Comparison of ENCODE assay signal across 12 cellular contexts in the genomic region with DNA sequence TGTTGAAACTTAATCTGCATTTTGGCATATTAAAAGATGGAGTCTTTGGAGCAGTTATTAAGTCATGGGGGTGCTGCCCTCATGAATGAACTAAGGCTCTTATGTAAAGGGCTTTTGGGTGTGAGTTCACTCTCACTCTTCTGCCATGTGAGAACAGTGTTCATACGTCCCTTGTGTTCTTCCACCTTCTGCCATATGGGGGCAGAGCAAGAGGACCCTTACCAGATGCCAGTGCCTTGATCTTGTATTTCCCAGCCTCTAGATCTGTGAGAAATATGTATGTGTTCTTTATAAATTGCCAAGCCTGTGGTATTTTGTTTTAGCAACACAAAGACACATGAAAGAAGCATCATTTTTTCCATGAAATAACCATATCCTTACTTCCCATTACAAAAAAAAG.
A peak's percentile ranks its signal among the peaks of the same experiment; 100 is the strongest.
DNase-seq lines count a peak whose midpoint lies in the region; ATAC-seq and TF ChIP-seq lines count a peak whose summit lies in the region.
"Had no signal": no experiment of that assay in that cellular context is flagged by ENCODE, and none has a peak within 500 bp of the region (broad histone marks: within the 10 kb centered on the region; RNA-seq: fewer than 3 reads in every experiment).

No MANE protein-coding gene starts in this region.

- CTCF ChIA-PET in HCT116 (lab: Charles Lee) = interaction anchor here (1.2 kb wide), 1 partner anchor 602 kb away, joined by 3 read pairs; no protein-coding TSS in a partner anchor

- H3K36me3 ChIP-seq in DOHH2 (ENCODE audit: control insufficient read depth, low read length) (no peaks in the 10 kb centered on the region), HCT116 (ENCODE audit: control insufficient read depth in 1 of 2, insufficient read depth in 2 of 2, low read length in 2 of 2) (no peaks in the 10 kb centered on the region), hepatocyte (replicated peaks; ENCODE audit: insufficient read depth, low read depth) (no peaks in the 10 kb centered on the region), right atrium auricular region (no peaks in the 10 kb centered on the region)
- H3K36me3 ChIP-seq: esophagus muscularis mucosa, thyroid gland had no signal

- H3K4me2 ChIP-seq in DOHH2 (ENCODE audit: low read length) = no peak overlapping the region
- H3K4me2 ChIP-seq in HCT116 (ENCODE audit: low read length) = no peak overlapping the region
- no peak overlapping the region for H3K4me2 ChIP-seq in hepatocyte

- H3K9ac ChIP-seq in HCT116 (ENCODE audit: low read length) = no peak overlapping the region

- no TSS peak for BruUV-seq in HCT116 (replicated peaks; lab: Mats Ljungman, UMichigan)

- H3K4me1 ChIP-seq in DOHH2 (ENCODE audit: control insufficient read depth, low read length) (no peaks in the 10 kb centered on the region), HCT116 (ENCODE audit: control insufficient read depth in 1 of 2, insufficient read depth in 2 of 2, low read length in 2 of 2) (no peaks in the 10 kb centered on the region; a peak in 1 of 4 replicates), hepatocyte (ENCODE audit: insufficient read depth) (no peaks in the 10 kb centered on the region), right atrium auricular region (no peaks in the 10 kb centered on the region)
- H3K4me1 ChIP-seq: esophagus muscularis mucosa, thyroid gland had no signal

- TF ChIP-seq RAD21 in HCT116 (IDR thresholded peaks at IDR 0.05; ENCODE audit: low read depth) = peak; percentile 17; the same call in 1 of the 2 replicates

- TF ChIP-seq CTCF in DOHH2 (IDR thresholded peaks at IDR 0.05; ENCODE audit: low read depth, low read length, poor library complexity, severe bottlenecking) (peak; percentile 32), HCT116 (IDR thresholded peaks at IDR 0.05 in 2 of 3, conservative IDR thresholded peaks at IDR 0.05 in 1 of 3; ENCODE audit: borderline replicate concordance in 1 of 3, insufficient read depth in 1 of 3, low read depth in 2 of 3, low read length in 2 of 3) (peak in 2 of 3 experiments; percentile 32 to 43; a peak in 3 of 6 replicates), hepatocyte (IDR thresholded peaks at IDR 0.05; ENCODE audit: poor library complexity) (peak; percentile 10), omental fat pad (IDR thresholded peaks at IDR 0.05) (no peak), right atrium auricular region (IDR thresholded peaks at IDR 0.05) (no peak)

- DNase-seq in HCT116 (ENCODE audit: low read depth, low spot score) (no peak), RKO (ENCODE audit: low spot score) (peak; percentile 25), hepatocyte (ENCODE audit: low spot score) (peak; percentile 10), omental fat pad (ENCODE audit: low spot score) (no peak), right atrium auricular region (ENCODE audit: low spot score) (no peak)
- DNase-seq: activated naive CD4-positive, alpha-beta T cell treated with anti-CD3 and anti-CD28 coated beads, Interleukin-2, amount 10 ng/mL, durations not matched to agents 7 days and 5 days; stimulated activated CD4-positive, alpha-beta T cell treated with anti-CD3 and anti-CD28 coated beads, Interleukin-2, amount 100 ng/mL, for 48 hours; thyroid gland had no signal

- H3K4me3 ChIP-seq in DOHH2 (ENCODE audit: low read length) (no peak overlapping the region), HCT116 (replicated peaks in 1 of 2; ENCODE audit: low read depth in 1 of 2, low read length in 2 of 2) (no peak overlapping the region), hepatocyte (no peak overlapping the region), right atrium auricular region (no peak overlapping the region)
- H3K4me3 ChIP-seq: esophagus muscularis mucosa, thyroid gland had no signal

- H3K9me2 ChIP-seq in DOHH2 (replicated peaks; ENCODE audit: control insufficient read depth, low read length) = no peaks in the 10 kb centered on the region
- H3K9me2 ChIP-seq in HCT116 (ENCODE audit: insufficient read depth) = no peaks in the 10 kb centered on the region
- no peaks in the 10 kb centered on the region for H3K9me2 ChIP-seq in hepatocyte (replicated peaks; ENCODE audit: insufficient read depth)

- H3K79me2 ChIP-seq in DOHH2 (ENCODE audit: control insufficient read depth, low read length) (no peaks in the 10 kb centered on the region), HCT116 (ENCODE audit: insufficient read depth, low read length) (no peaks in the 10 kb centered on the region), hepatocyte (no peaks in the 10 kb centered on the region)

- H2AFZ ChIP-seq in HCT116 (ENCODE audit: low read depth, low read length, poor library complexity, severe bottlenecking) = no peak overlapping the region
- H2AFZ ChIP-seq in hepatocyte = no peak overlapping the region

- TF ChIP-seq POLR2A in HCT116 (IDR thresholded peaks at IDR 0.05; ENCODE audit: borderline replicate concordance, extremely low read depth, insufficient read depth, insufficient read length) = no peak

- POLR2A ChIA-PET in HCT116 (lab: Charles Lee) = no interaction called here

- intact Hi-C loops in HCT116 (cut with micrococcal nuclease) = loop anchor here (5.0 kb wide), 1 partner anchor 1132 kb away; no protein-coding TSS in a partner anchor

- 0 out of 2 replicates have a peak, but pooled peaks have one; percentile 44 for ATAC-seq in HCT116
- ATAC-seq in omental fat pad (ENCODE audit: low FRiP score) = no peak
- ATAC-seq in HG02852 (IDR thresholded peaks at IDR 0.05; ENCODE audit: unreplicated experiment) = no peak
- ATAC-seq in GM18861 (IDR thresholded peaks at IDR 0.05; ENCODE audit: unreplicated experiment) = no peak

- H3K27me3 ChIP-seq in DOHH2 (ENCODE audit: control insufficient read depth, low read length) (no peaks in the 10 kb centered on the region), HCT116 (ENCODE audit: insufficient read depth, low read length) (no peaks in the 10 kb centered on the region), hepatocyte (no peaks in the 10 kb centered on the region), right atrium auricular region (no peaks in the 10 kb centered on the region)
- H3K27me3 ChIP-seq: esophagus muscularis mucosa, thyroid gland had no signal

- H3K27ac ChIP-seq in DOHH2 (ENCODE audit: low read depth, low read length) (no peak overlapping the region), HCT116 (ENCODE audit: low read depth, low read length) (no peak overlapping the region), hepatocyte (no peak overlapping the region), right atrium auricular region (no peak overlapping the region)
- H3K27ac ChIP-seq: esophagus muscularis mucosa, thyroid gland had no signal

- RAD21 ChIA-PET in HCT116 (lab: Charles Lee; ENCODE audit: low non-redundant PET in 1 of 2, low total read pairs in 2 of 2, uncharacterized antibody in 2 of 2, unreplicated experiment in 2 of 2) = no interaction called here

- WGBS in hepatocyte (ENCODE audit: low lambda C conversion rate, missing lambda C conversion rate) = 38% methylated on average over 1 of the region's 1 CpG

- no peaks in the 10 kb centered on the region for H3F3A ChIP-seq in DOHH2 (ENCODE audit: control insufficient read depth, insufficient read depth)

- H3K9me3 ChIP-seq in DOHH2 (ENCODE audit: control insufficient read depth, insufficient read depth, low read length) = no peaks in the 10 kb centered on the region
- no peaks in the 10 kb centered on the region for H3K9me3 ChIP-seq in HCT116 (ENCODE audit: control insufficient read depth in 1 of 2, insufficient read depth in 1 of 2, low read depth in 1 of 2, low read length in 2 of 2)
- H3K9me3 ChIP-seq in hepatocyte (ENCODE audit: low read depth) = no peaks in the 10 kb centered on the region
- H3K9me3 ChIP-seq in right atrium auricular region = no peaks in the 10 kb centered on the region
- H3K9me3 ChIP-seq: esophagus muscularis mucosa, thyroid gland had no signal

- H4K20me1 ChIP-seq in DOHH2 (ENCODE audit: control insufficient read depth, insufficient read depth, low read depth, low read length) (no peaks in the 10 kb centered on the region), HCT116 (ENCODE audit: insufficient read depth) (no peaks in the 10 kb centered on the region), hepatocyte (ENCODE audit: insufficient read depth, poor library complexity, severe bottlenecking) (no peaks in the 10 kb centered on the region)

TF ChIP-seq in HCT116, 20 proteins besides CTCF, POLR2A, EP300 and RAD21 (continues in another document):
- TF ChIP-seq EGR1 (IDR thresholded peaks at IDR 0.05; ENCODE audit: low read depth) (no peak), JUND (IDR thresholded peaks at IDR 0.05) (no peak), ZNF274 (IDR thresholded peaks at IDR 0.05; ENCODE audit: low read depth, low read length) (no peak), EZH2phosphoT487 (IDR thresholded peaks at IDR 0.05; ENCODE audit: borderline replicate concordance) (no peak), YY1 (IDR thresholded peaks at IDR 0.05; ENCODE audit: extremely low read depth, insufficient replicate concordance, low read depth, low read length) (no peak)
- TF ChIP-seq, protein P1, sequence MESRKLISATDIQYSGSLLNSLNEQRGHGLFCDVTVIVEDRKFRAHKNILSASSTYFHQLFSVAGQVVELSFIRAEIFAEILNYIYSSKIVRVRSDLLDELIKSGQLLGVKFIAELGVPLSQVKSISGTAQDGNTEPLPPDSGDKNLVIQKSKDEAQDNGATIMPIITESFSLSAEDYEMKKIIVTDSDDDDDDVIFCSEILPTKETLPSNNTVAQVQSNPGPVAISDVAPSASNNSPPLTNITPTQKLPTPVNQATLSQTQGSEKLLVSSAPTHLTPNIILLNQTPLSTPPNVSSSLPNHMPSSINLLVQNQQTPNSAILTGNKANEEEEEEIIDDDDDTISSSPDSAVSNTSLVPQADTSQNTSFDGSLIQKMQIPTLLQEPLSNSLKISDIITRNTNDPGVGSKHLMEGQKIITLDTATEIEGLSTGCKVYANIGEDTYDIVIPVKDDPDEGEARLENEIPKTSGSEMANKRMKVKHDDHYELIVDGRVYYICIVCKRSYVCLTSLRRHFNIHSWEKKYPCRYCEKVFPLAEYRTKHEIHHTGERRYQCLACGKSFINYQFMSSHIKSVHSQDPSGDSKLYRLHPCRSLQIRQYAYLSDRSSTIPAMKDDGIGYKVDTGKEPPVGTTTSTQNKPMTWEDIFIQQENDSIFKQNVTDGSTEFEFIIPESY (IDR thresholded peaks at IDR 0.05; ENCODE audit: extremely low read depth, insufficient replicate concordance, low read length) = no peak

Comparison
In these comparisons a context has a peak if more than half of its experiments do, and no peak if none do; other contexts are left out.
1. CTCF ChIP-seq: peak in DOHH2 (single experiment), HCT116 (2 of 3) and hepatocyte (single experiment); none in omental fat pad (0 of 3) and right atrium auricular region (0 of 2).
2. DNase-seq: peak in RKO (single experiment) and hepatocyte (single experiment); none in HCT116 (single experiment), omental fat pad (single experiment) and right atrium auricular region (single experiment).